In genomic region chr15:91522609-91523332, GRCh38 we compare ENCODE assay signal across 9 cellular contexts.
DNase-seq lines count a peak whose midpoint lies in the region; ATAC-seq, FAIRE-seq and TF ChIP-seq lines count a peak whose summit lies in the region.
"Had no signal": no experiment of that assay in that cellular context is flagged by ENCODE, and none has a peak within 500 bp of the region (broad histone marks: within the 10 kb centered on the region; RNA-seq: fewer than 3 reads in every experiment).

No MANE protein-coding gene starts in this region.

- peak in 3 of 5 experiments; percentile 18 to 29 (median 23) for TF ChIP-seq CTCF in gastrocnemius medialis (IDR thresholded peaks at IDR 0.05 in 4 of 5, conservative IDR thresholded peaks at IDR 0.05 in 1 of 5)
- TF ChIP-seq CTCF in Caco-2 (IDR thresholded peaks at IDR 0.05; ENCODE audit: insufficient read depth in 1 of 2, low read depth in 1 of 2, low read length in 1 of 2, severe bottlenecking in 1 of 2, unreplicated experiment in 1 of 2), result peak in 1 of 2 experiments; percentile 9

- peaks cover 0 to 3% of the 10 kb centered on the region in 2 donors for H3K4me1 ChIP-seq in gastrocnemius medialis
- H3K4me1 ChIP-seq in Caco-2, result no peaks in the 10 kb centered on the region

- intact Hi-C loops in gastrocnemius medialis (cut with DNase I; ENCODE audit: low total_unique reads), result loop anchor here (10.0 kb wide), 1 partner anchor 218 kb away; no protein-coding TSS in a partner anchor
- intact Hi-C loops in Caco-2 (cut with micrococcal nuclease; ENCODE audit: unreplicated experiment), result loop anchor here (1.0 kb wide), 1 partner anchor 219 kb away; no protein-coding TSS in a partner anchor

- H3K9me3 Mint-ChIP-seq in Caco-2 (ENCODE audit: unreplicated experiment), result no peaks in the 10 kb centered on the region

- H3K4me3 ChIP-seq in gastrocnemius medialis (no peak overlapping the region), Caco-2 (ENCODE audit: low read depth, low read length) (no peak overlapping the region)
- H3K4me3 ChIP-seq: BLaER1 treated with 17β-estradiol and CSF1 and Interleukin-3, amounts not matched to agents 10 nM and 100 nM had no signal

- CTCF ChIA-PET in Caco-2 (lab: Charles Lee), result no interaction called here

- H3K4me1 Mint-ChIP-seq in Caco-2 (ENCODE audit: low read depth, unreplicated experiment), result no peaks in the 10 kb centered on the region

- BruUV-seq in Caco-2 (replicated peaks; lab: Mats Ljungman, UMichigan), result no TSS peak

- H3K9me3 ChIP-seq in gastrocnemius medialis, result no peaks in the 10 kb centered on the region
- H3K9me3 ChIP-seq in Caco-2, result no peaks in the 10 kb centered on the region; the same call in 1 of the 2 replicates
- H3K9me3 ChIP-seq: BLaER1 treated with 17β-estradiol and CSF1 and Interleukin-3, amounts not matched to agents 10 nM and 100 nM had no signal

- no peak for TF ChIP-seq POLR2A in gastrocnemius medialis (IDR thresholded peaks at IDR 0.05)

- no peak overlapping the region for H3K27ac ChIP-seq in gastrocnemius medialis
- H3K27ac ChIP-seq: BLaER1 treated with 17β-estradiol and CSF1 and Interleukin-3, amounts not matched to agents 10 nM and 100 nM had no signal

- peak; percentile 35 for DNase-seq in NK-92 treated with Interleukin-12 subunit alpha and Interleukin-12 subunit beta, amount 100 ng/mL, for 24 hours (lab: John Stamatoyannopoulos, UW)
- DNase-seq in NK-92 (lab: John Stamatoyannopoulos, UW; ENCODE audit: unreplicated experiment) (no peak), RCC 7860 (ENCODE audit: low spot score) (peak; percentile 42), fibroblast of peridontal ligament (ENCODE audit: extremely low read depth) (peak; percentile 78), gastrocnemius medialis (no peak), NCI-H187 treated with DMSO at 0.1 percent for 48 hours (lab: John Stamatoyannopoulos, UW) (no peak), Caco-2 (no peak)

- POLR2A ChIA-PET in Caco-2 (lab: Charles Lee), result no interaction called here

- in situ Hi-C loops in gastrocnemius medialis (cut with MboI; ENCODE audit: low sequenced_read_pairs in 4 of 4), result loop anchor here in 1 of 4 donors (10.0 kb wide), 1 partner anchor 218 kb away; no protein-coding TSS in a partner anchor

- peaks cover 1% of the 10 kb centered on the region for H3K27me3 Mint-ChIP-seq in Caco-2 (ENCODE audit: insufficient read depth, unreplicated experiment)

- no peak overlapping the region for H3K27ac Mint-ChIP-seq in Caco-2 (ENCODE audit: unreplicated experiment)

- no peak overlapping the region for H3K4me3 Mint-ChIP-seq in Caco-2 (ENCODE audit: unreplicated experiment)

- H3K36me3 ChIP-seq in gastrocnemius medialis (no peaks in the 10 kb centered on the region), Caco-2 (ENCODE audit: control insufficient read depth, insufficient read depth, low read length) (no peaks in the 10 kb centered on the region)
- H3K36me3 ChIP-seq: BLaER1 treated with 17β-estradiol and CSF1 and Interleukin-3, amounts not matched to agents 10 nM and 100 nM had no signal

- H3K27me3 ChIP-seq in gastrocnemius medialis (no peaks in the 10 kb centered on the region), Caco-2 (replicated peaks; ENCODE audit: control insufficient read depth, insufficient read depth, low read length) (no peaks in the 10 kb centered on the region)
- H3K27me3 ChIP-seq: BLaER1 treated with 17β-estradiol and CSF1 and Interleukin-3, amounts not matched to agents 10 nM and 100 nM had no signal

- H3K36me3 Mint-ChIP-seq in Caco-2 (ENCODE audit: insufficient read depth, unreplicated experiment), result no peaks in the 10 kb centered on the region

- FAIRE-seq in RCC 7860 (lab: Jason Lieb, UNC), result peak; percentile 61

- ATAC-seq in gastrocnemius medialis (peak in 1 of 2 donors; percentile 69), HG03457 (IDR thresholded peaks at IDR 0.05; ENCODE audit: unreplicated experiment) (no peak)

Comparison
In these comparisons a context has a peak if more than half of its experiments do, and no peak if none do; other contexts are left out.
1. DNase-seq: peak in NK-92 treated with Interleukin-12 subunit alpha and Interleukin-12 subunit beta, amount 100 ng/mL, for 24 hours (single experiment), RCC 7860 (single experiment) and fibroblast of peridontal ligament (single experiment); none in NK-92 (single experiment), gastrocnemius medialis (0 of 2), NCI-H187 treated with DMSO at 0.1 percent for 48 hours (single experiment) and Caco-2 (0 of 2).